1 cellular context compared by ENCODE assay signal in genomic region chr1:39016604-39017171, GRCh38.
TF ChIP-seq lines count a peak whose summit lies in the region.

No MANE protein-coding gene starts in this region.

TF ChIP-seq in HepG2, 621 proteins besides CTCF, POLR2A, EP300 and RAD21 (continued from another document):
- TF ChIP-seq GMEB1 (CRISPR knock-in tag; IDR thresholded peaks at IDR 0.05; ENCODE audit: borderline replicate concordance) (no peak), ZNF646 (CRISPR knock-in tag; IDR thresholded peaks at IDR 0.05) (no peak), GATAD2A (CRISPR knock-in tag; IDR thresholded peaks at IDR 0.05) (peak; percentile 88), DPF2 (CRISPR knock-in tag; IDR thresholded peaks at IDR 0.05; ENCODE audit: borderline replicate concordance, low read depth) (no peak), CENPX (CRISPR knock-in tag; IDR thresholded peaks at IDR 0.05) (no peak), REL (CRISPR knock-in tag; conservative IDR thresholded peaks at IDR 0.05) (no peak), ZNF235 (CRISPR knock-in tag; IDR thresholded peaks at IDR 0.05; ENCODE audit: borderline replicate concordance) (no peak), POLR2AphosphoS5 (IDR thresholded peaks at IDR 0.05; ENCODE audit: low read depth, low read length) (no peak), HOXD1 (CRISPR knock-in tag; IDR thresholded peaks at IDR 0.05) (no peak), HIVEP1 (CRISPR knock-in tag; IDR thresholded peaks at IDR 0.05) (no peak), ZNF577 (CRISPR knock-in tag; IDR thresholded peaks at IDR 0.05; ENCODE audit: borderline replicate concordance, low read depth) (no peak), ZNF530 (CRISPR knock-in tag; IDR thresholded peaks at IDR 0.05; ENCODE audit: low read depth) (no peak), ZKSCAN5 (CRISPR knock-in tag; IDR thresholded peaks at IDR 0.05) (no peak), ZBTB20 (CRISPR knock-in tag; IDR thresholded peaks at IDR 0.05; ENCODE audit: borderline replicate concordance, low read depth) (no peak), ZBED4 (CRISPR knock-in tag; IDR thresholded peaks at IDR 0.05; ENCODE audit: borderline replicate concordance) (no peak), HOMEZ (CRISPR knock-in tag; IDR thresholded peaks at IDR 0.05; ENCODE audit: low read depth) (no peak), KMT2A (CRISPR knock-in tag; IDR thresholded peaks at IDR 0.05) (no peak), ATF3 (CRISPR knock-in tag; IDR thresholded peaks at IDR 0.05) (peak; percentile 87), SMARCE1 (IDR thresholded peaks at IDR 0.05; ENCODE audit: borderline replicate concordance) (no peak), BCL6 (CRISPR knock-in tag; IDR thresholded peaks at IDR 0.05) (peak; percentile 87), TSC22D2 (CRISPR knock-in tag; IDR thresholded peaks at IDR 0.05; ENCODE audit: borderline replicate concordance) (no peak), MEIS1 (CRISPR knock-in tag; IDR thresholded peaks at IDR 0.05; ENCODE audit: borderline replicate concordance) (no peak)
